5 cellular contexts compared by ENCODE assay signal in the genomic region with DNA sequence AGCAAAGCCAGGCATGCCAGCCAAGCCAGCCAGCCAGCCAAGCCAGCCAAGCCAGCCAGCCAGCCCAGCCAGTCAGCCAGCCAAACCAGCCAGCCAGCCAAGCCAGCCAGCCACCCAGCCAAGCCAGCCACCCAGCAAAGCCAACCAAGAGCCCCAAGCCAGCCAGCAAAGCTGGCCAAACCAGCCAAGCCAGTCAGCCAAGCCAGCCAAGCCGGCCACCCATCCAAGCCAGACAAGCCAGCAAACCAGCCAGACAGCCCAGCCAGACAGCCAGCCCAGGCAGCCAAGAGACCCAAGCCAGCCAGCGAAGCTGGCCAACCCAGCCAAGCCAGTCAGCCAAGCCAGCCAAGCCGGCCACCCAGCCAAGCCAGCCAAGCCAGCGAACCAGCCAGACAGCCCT.
DNase-seq lines count a peak whose midpoint lies in the region; ATAC-seq and TF ChIP-seq lines count a peak whose summit lies in the region.
"Not testable (repeated sequence)": the region's sequence is repeated elsewhere in the genome, so short reads cannot be mapped to it uniquely, and the experiment has no call there.

No MANE protein-coding gene starts in this region.

- peak; percentile 23 for DNase-seq in activated CD4-positive, alpha-beta T cell treated with anti-CD3 and anti-CD28 coated beads, Interleukin-2, amount 10 ng/mL, durations not matched to agents 24 days and 14 days
- DNase-seq in chondrocyte (ENCODE audit: low spot score) (peak; percentile 34), cardiac septum (ENCODE audit: low spot score) (peak; percentile 36), right lobe of liver (peak in 2 of 3 donors; percentile 15 to 27), osteocyte (ENCODE audit: extremely low spot score, unreplicated experiment) (peak; percentile 73)

- intact Hi-C loops in activated CD4-positive, alpha-beta T cell treated with anti-CD3 and anti-CD28 coated beads, Interleukin-2, amount 10 ng/mL, durations not matched to agents 24 days and 14 days (cut with micrococcal nuclease); cardiac septum (cut with DNase I); right lobe of liver (cut with DNase I): not testable (repeated sequence)

- H3K4me3 Mint-ChIP-seq in activated CD4-positive, alpha-beta T cell treated with anti-CD3 and anti-CD28 coated beads, Interleukin-2, amount 10 ng/mL, durations not matched to agents 24 days and 14 days; chondrocyte (ENCODE audit: unreplicated experiment); osteocyte (ENCODE audit: unreplicated experiment): not testable (repeated sequence)

- not testable (repeated sequence) for H3K27ac ChIP-seq in right lobe of liver

- H3K4me1 ChIP-seq in right lobe of liver, result not testable (repeated sequence)

- not testable (repeated sequence) for H3K9me3 Mint-ChIP-seq in activated CD4-positive, alpha-beta T cell treated with anti-CD3 and anti-CD28 coated beads, Interleukin-2, amount 10 ng/mL, durations not matched to agents 24 days and 14 days; chondrocyte (ENCODE audit: low read depth); osteocyte (ENCODE audit: unreplicated experiment)

- not testable (repeated sequence) for H3K9me3 ChIP-seq in right lobe of liver

- not testable (repeated sequence) for TF ChIP-seq POLR2A in right lobe of liver (IDR thresholded peaks at IDR 0.05)

- H3K4me3 ChIP-seq in right lobe of liver, result not testable (repeated sequence)

- H3K27me3 ChIP-seq in right lobe of liver, result not testable (repeated sequence)

- not testable (repeated sequence) for H3K36me3 ChIP-seq in right lobe of liver

- not testable (repeated sequence) for H3K36me3 Mint-ChIP-seq in activated CD4-positive, alpha-beta T cell treated with anti-CD3 and anti-CD28 coated beads, Interleukin-2, amount 10 ng/mL, durations not matched to agents 24 days and 14 days (ENCODE audit: low read depth); chondrocyte (ENCODE audit: low read depth); osteocyte (ENCODE audit: unreplicated experiment)

- not testable (repeated sequence) for TF ChIP-seq CTCF in chondrocyte (IDR thresholded peaks at IDR 0.05); right lobe of liver (IDR thresholded peaks at IDR 0.05); osteocyte (IDR thresholded peaks at IDR 0.05)

- H3K27ac Mint-ChIP-seq in activated CD4-positive, alpha-beta T cell treated with anti-CD3 and anti-CD28 coated beads, Interleukin-2, amount 10 ng/mL, durations not matched to agents 24 days and 14 days; chondrocyte (ENCODE audit: unreplicated experiment); osteocyte (ENCODE audit: unreplicated experiment): not testable (repeated sequence)

- no CpG with 5 or more reads among the region's 4 CpGs for WGBS in right lobe of liver (ENCODE audit: insufficient coverage, low coverage, low lambda C conversion rate, missing lambda C conversion rate)

- H3K27me3 Mint-ChIP-seq in activated CD4-positive, alpha-beta T cell treated with anti-CD3 and anti-CD28 coated beads, Interleukin-2, amount 10 ng/mL, durations not matched to agents 24 days and 14 days; chondrocyte (ENCODE audit: low read depth); osteocyte (ENCODE audit: unreplicated experiment): not testable (repeated sequence)

- ATAC-seq in right lobe of liver, result not testable (repeated sequence)

- not testable (repeated sequence) for H3K4me1 Mint-ChIP-seq in activated CD4-positive, alpha-beta T cell treated with anti-CD3 and anti-CD28 coated beads, Interleukin-2, amount 10 ng/mL, durations not matched to agents 24 days and 14 days; chondrocyte (ENCODE audit: low read depth); osteocyte (ENCODE audit: unreplicated experiment)

Comparison
In these comparisons a context has a peak if more than half of its experiments do, and no peak if none do; other contexts are left out.
1. DNase-seq: peak in every context shown above with its lines; median percentile 73 in osteocyte; 36 in cardiac septum; 34 in chondrocyte; 23 in activated CD4-positive, alpha-beta T cell treated with anti-CD3 and anti-CD28 coated beads, Interleukin-2, amount 10 ng/mL, durations not matched to agents 24 days and 14 days; 21 in right lobe of liver.